In the genomic region with DNA sequence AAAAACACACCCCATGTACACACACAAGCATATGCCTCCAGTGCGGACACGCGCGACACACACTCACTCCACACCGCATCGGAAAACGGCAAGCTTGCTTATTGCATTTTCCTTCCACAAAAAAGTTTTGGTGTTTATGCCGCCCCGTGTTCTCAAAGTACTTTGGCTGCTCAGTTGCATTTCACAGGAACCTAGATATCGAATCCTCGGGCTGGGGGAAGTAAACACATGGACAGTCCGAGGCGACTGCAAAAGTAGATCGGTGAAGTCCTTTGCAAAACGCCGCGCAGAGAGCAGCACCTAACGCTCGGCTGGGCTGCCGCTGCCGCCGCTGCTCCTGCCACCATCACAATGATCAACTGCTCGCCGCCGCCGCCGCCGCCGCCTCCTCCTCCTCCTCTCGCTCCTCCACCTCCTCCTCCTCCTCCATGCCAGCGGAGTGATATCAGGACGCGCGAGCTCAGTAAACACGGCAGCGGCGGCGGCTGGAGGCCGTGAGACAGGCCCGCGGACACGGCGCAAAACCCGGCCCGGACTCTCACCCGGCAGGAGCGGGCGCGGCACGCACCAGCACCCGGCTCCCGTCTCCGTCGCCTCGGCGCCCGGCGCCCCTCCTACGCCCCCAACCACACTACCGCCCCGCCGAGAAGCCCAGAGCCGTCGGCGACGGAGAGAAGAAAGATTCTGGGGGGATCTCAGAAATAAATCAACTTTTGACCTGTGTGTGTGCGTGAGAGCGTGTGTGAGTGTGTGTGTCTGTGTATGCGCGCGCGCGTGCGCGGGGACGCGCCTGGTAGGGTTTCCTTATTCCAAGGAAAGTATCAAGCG, we compare ENCODE assay signal across 2 cellular contexts.
A peak's percentile ranks its signal among the peaks of the same experiment; 100 is the strongest.
TF ChIP-seq lines count a peak whose summit lies in the region.

Gene MAML3, minus strand, starts transcription at position 441 of the 828 bp plus-strand sequence. CDS start 857 bp downstream, outside the sequence.

TF ChIP-seq in HEK293, 187 proteins besides CTCF, POLR2A, EP300 and RAD21 (continued from another document and continues in another):
- TF ChIP-seq ZNF701 (tag by site-specific recombination; IDR thresholded peaks at IDR 0.05) = no peak
- no peak for TF ChIP-seq SCRT1 (tag by site-specific recombination; IDR thresholded peaks at IDR 0.05; ENCODE audit: borderline replicate concordance)
- peak; percentile 68 for TF ChIP-seq ZNF629 (tag by site-specific recombination; IDR thresholded peaks at IDR 0.05)
- TF ChIP-seq ZNF114 (tag by site-specific recombination; IDR thresholded peaks at IDR 0.05) = no peak
- no peak for TF ChIP-seq ZSCAN23 (tag by site-specific recombination; IDR thresholded peaks at IDR 0.05)
- peak; percentile 96 for TF ChIP-seq EGR2 (tag by site-specific recombination; IDR thresholded peaks at IDR 0.05; ENCODE audit: low read depth)
- no peak for TF ChIP-seq ZNF433 (tag by site-specific recombination; IDR thresholded peaks at IDR 0.05; ENCODE audit: low read depth)
- no peak for TF ChIP-seq ZNF530 (tag by site-specific recombination; IDR thresholded peaks at IDR 0.05; ENCODE audit: low read depth)
- TF ChIP-seq, protein P1, sequence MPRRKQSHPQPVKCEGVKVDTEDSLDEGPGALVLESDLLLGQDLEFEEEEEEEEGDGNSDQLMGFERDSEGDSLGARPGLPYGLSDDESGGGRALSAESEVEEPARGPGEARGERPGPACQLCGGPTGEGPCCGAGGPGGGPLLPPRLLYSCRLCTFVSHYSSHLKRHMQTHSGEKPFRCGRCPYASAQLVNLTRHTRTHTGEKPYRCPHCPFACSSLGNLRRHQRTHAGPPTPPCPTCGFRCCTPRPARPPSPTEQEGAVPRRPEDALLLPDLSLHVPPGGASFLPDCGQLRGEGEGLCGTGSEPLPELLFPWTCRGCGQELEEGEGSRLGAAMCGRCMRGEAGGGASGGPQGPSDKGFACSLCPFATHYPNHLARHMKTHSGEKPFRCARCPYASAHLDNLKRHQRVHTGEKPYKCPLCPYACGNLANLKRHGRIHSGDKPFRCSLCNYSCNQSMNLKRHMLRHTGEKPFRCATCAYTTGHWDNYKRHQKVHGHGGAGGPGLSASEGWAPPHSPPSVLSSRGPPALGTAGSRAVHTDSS (tag by site-specific recombination; IDR thresholded peaks at IDR 0.05) = peak; percentile 97
- TF ChIP-seq ZNF768 (tag by site-specific recombination; IDR thresholded peaks at IDR 0.05) = no peak; the same call in 1 of the 2 replicates
- TF ChIP-seq KLF1 (tag by site-specific recombination; IDR thresholded peaks at IDR 0.05) = 0 out of 2 replicates have a peak, but pooled peaks have one; percentile 32
- TF ChIP-seq, protein P2, sequence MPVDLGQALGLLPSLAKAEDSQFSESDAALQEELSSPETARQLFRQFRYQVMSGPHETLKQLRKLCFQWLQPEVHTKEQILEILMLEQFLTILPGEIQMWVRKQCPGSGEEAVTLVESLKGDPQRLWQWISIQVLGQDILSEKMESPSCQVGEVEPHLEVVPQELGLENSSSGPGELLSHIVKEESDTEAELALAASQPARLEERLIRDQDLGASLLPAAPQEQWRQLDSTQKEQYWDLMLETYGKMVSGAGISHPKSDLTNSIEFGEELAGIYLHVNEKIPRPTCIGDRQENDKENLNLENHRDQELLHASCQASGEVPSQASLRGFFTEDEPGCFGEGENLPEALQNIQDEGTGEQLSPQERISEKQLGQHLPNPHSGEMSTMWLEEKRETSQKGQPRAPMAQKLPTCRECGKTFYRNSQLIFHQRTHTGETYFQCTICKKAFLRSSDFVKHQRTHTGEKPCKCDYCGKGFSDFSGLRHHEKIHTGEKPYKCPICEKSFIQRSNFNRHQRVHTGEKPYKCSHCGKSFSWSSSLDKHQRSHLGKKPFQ (tag by site-specific recombination; IDR thresholded peaks at IDR 0.05) = no peak
- TF ChIP-seq ZBTB10 (tag by site-specific recombination; IDR thresholded peaks at IDR 0.05) = 0 out of 2 replicates have a peak, but pooled peaks have one; percentile 24
- TF ChIP-seq, protein P3, sequence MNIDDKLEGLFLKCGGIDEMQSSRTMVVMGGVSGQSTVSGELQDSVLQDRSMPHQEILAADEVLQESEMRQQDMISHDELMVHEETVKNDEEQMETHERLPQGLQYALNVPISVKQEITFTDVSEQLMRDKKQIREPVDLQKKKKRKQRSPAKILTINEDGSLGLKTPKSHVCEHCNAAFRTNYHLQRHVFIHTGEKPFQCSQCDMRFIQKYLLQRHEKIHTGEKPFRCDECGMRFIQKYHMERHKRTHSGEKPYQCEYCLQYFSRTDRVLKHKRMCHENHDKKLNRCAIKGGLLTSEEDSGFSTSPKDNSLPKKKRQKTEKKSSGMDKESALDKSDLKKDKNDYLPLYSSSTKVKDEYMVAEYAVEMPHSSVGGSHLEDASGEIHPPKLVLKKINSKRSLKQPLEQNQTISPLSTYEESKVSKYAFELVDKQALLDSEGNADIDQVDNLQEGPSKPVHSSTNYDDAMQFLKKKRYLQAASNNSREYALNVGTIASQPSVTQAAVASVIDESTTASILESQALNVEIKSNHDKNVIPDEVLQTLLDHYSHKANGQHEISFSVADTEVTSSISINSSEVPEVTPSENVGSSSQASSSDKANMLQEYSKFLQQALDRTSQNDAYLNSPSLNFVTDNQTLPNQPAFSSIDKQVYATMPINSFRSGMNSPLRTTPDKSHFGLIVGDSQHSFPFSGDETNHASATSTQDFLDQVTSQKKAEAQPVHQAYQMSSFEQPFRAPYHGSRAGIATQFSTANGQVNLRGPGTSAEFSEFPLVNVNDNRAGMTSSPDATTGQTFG (tag by site-specific recombination; IDR thresholded peaks at IDR 0.05; ENCODE audit: borderline replicate concordance) = peak; percentile 72; the same call in 1 of the 2 replicates
- TF ChIP-seq GLIS1 (tag by site-specific recombination; IDR thresholded peaks at IDR 0.05) = peak; percentile 49; the same call in 1 of the 2 replicates
- no peak for TF ChIP-seq ZNF426 (tag by site-specific recombination; IDR thresholded peaks at IDR 0.05)
- TF ChIP-seq ZNF175 (tag by site-specific recombination; IDR thresholded peaks at IDR 0.05) = no peak
- no peak for TF ChIP-seq ZFP3 (tag by site-specific recombination; IDR thresholded peaks at IDR 0.05; ENCODE audit: low read depth)
- no peak for TF ChIP-seq ZNF621 (tag by site-specific recombination; IDR thresholded peaks at IDR 0.05)
- no peak; the same call in 1 of the 2 replicates for TF ChIP-seq MZF1 (tag by site-specific recombination; IDR thresholded peaks at IDR 0.05; ENCODE audit: borderline replicate concordance)
- TF ChIP-seq RBAK (tag by site-specific recombination; IDR thresholded peaks at IDR 0.05) = no peak
- no peak for TF ChIP-seq ZNF473 (tag by site-specific recombination; IDR thresholded peaks at IDR 0.05)

TF ChIP-seq in SK-N-SH, 30 proteins besides CTCF, POLR2A, EP300 and RAD21 (continued from another document):
- TF ChIP-seq, protein P4, sequence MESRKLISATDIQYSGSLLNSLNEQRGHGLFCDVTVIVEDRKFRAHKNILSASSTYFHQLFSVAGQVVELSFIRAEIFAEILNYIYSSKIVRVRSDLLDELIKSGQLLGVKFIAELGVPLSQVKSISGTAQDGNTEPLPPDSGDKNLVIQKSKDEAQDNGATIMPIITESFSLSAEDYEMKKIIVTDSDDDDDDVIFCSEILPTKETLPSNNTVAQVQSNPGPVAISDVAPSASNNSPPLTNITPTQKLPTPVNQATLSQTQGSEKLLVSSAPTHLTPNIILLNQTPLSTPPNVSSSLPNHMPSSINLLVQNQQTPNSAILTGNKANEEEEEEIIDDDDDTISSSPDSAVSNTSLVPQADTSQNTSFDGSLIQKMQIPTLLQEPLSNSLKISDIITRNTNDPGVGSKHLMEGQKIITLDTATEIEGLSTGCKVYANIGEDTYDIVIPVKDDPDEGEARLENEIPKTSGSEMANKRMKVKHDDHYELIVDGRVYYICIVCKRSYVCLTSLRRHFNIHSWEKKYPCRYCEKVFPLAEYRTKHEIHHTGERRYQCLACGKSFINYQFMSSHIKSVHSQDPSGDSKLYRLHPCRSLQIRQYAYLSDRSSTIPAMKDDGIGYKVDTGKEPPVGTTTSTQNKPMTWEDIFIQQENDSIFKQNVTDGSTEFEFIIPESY (IDR thresholded peaks at IDR 0.05; ENCODE audit: borderline replicate concordance, low read depth) = no peak
- TF ChIP-seq TCF12 (IDR thresholded peaks at IDR 0.05) (peak; percentile 55; the same call in 1 of the 2 replicates), POLR2AphosphoS5 (IDR thresholded peaks at IDR 0.05; ENCODE audit: low read depth, low read length) (peak; percentile 46), CHD2 (IDR thresholded peaks at IDR 0.05; ENCODE audit: low read length, partially characterized antibody) (peak; percentile 96), FOXM1 (IDR thresholded peaks at IDR 0.05; ENCODE audit: low read depth) (peak; percentile 71; the same call in 1 of the 2 replicates), NFIC (IDR thresholded peaks at IDR 0.05; ENCODE audit: borderline replicate concordance) (0 out of 2 replicates have a peak, but pooled peaks have one; percentile 39), MXI1 (IDR thresholded peaks at IDR 0.05; ENCODE audit: low read depth, low read length) (peak; percentile 64; the same call in 1 of the 2 replicates), EZH2phosphoT487 (IDR thresholded peaks at IDR 0.05; ENCODE audit: borderline replicate concordance, low read depth) (no peak), SMC3 (IDR thresholded peaks at IDR 0.05; ENCODE audit: low read depth, low read length) (peak; percentile 43), SIN3A (IDR thresholded peaks at IDR 0.05; ENCODE audit: borderline replicate concordance, low read depth, low read length) (peak; percentile 86; the same call in 1 of the 2 replicates), NRF1 (IDR thresholded peaks at IDR 0.05; ENCODE audit: low read depth, low read length) (peak; percentile 69), RXRA (IDR thresholded peaks at IDR 0.05; ENCODE audit: borderline replicate concordance, low read depth) (peak; percentile 54; the same call in 1 of the 2 replicates), GATA2 (CRISPR knock-in tag; IDR thresholded peaks at IDR 0.05) (peak; percentile 54; the same call in 1 of the 2 replicates), JUND (IDR thresholded peaks at IDR 0.05) (peak; percentile 54; the same call in 1 of the 2 replicates), TEAD4 (IDR thresholded peaks at IDR 0.05; ENCODE audit: borderline replicate concordance, insufficient read depth) (peak; percentile 66), USF1 (IDR thresholded peaks at IDR 0.05; ENCODE audit: borderline replicate concordance, low read depth) (no peak), FOSL2 (IDR thresholded peaks at IDR 0.05; ENCODE audit: borderline replicate concordance, low read depth) (no peak), YY1 (IDR thresholded peaks at IDR 0.05; ENCODE audit: low read depth) (peak; percentile 81), PBX3 (IDR thresholded peaks at IDR 0.05) (peak; percentile 87), MEF2A (IDR thresholded peaks at IDR 0.05; ENCODE audit: borderline replicate concordance, low read depth) (no peak), REST (IDR thresholded peaks at IDR 0.05; ENCODE audit: low read depth, low read length) (0 out of 2 replicates have a peak, but pooled peaks have one; percentile 43), RCOR1 (IDR thresholded peaks at IDR 0.05; ENCODE audit: low read length) (peak; percentile 53; the same call in 1 of the 2 replicates), TAF1 (IDR thresholded peaks at IDR 0.05; ENCODE audit: borderline replicate concordance, low read depth, low read length) (peak; percentile 86), FOXJ3 (CRISPR knock-in tag; IDR thresholded peaks at IDR 0.05) (peak; percentile 98), RFX5 (IDR thresholded peaks at IDR 0.05; ENCODE audit: low read length) (no peak)
- TF ChIP-seq, protein P5, sequence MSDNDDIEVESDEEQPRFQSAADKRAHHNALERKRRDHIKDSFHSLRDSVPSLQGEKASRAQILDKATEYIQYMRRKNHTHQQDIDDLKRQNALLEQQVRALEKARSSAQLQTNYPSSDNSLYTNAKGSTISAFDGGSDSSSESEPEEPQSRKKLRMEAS (IDR thresholded peaks at IDR 0.05; ENCODE audit: low read depth) = peak; percentile 86
